Comparison of ENCODE assay signal across 16 cellular contexts in genomic region chr4:58935336-58935735, GRCh38.
DNase-seq lines count a peak whose midpoint lies in the region; ATAC-seq and TF ChIP-seq lines count a peak whose summit lies in the region.
"Had no signal": no experiment of that assay in that cellular context is flagged by ENCODE, and none has a peak within 500 bp of the region (broad histone marks: within the 10 kb centered on the region; RNA-seq: fewer than 3 reads in every experiment).

No MANE protein-coding gene starts in this region.

- H3K4me3 Mint-ChIP-seq in activated naive CD4-positive, alpha-beta T cell treated with anti-CD3 and anti-CD28 coated beads for 36 hours = no peak overlapping the region
- H3K4me3 Mint-ChIP-seq in CD8-positive, alpha-beta memory T cell = no peak overlapping the region
- H3K4me3 Mint-ChIP-seq: B cell; CD8-positive, alpha-beta T cell; GM23338 had no signal

- no peak overlapping the region for H3K4me3 ChIP-seq in RWPE2 (ENCODE audit: severe bottlenecking)
- no peak overlapping the region for H3K4me3 ChIP-seq in CD8-positive, alpha-beta memory T cell (ENCODE audit: low read length)
- H3K4me3 ChIP-seq: BLaER1 treated with 17β-estradiol and CSF1 and Interleukin-3, amounts not matched to agents 10 nM and 100 nM; GM23338 had no signal

- intact Hi-C loops in activated naive CD4-positive, alpha-beta T cell treated with anti-CD3 and anti-CD28 coated beads for 36 hours (cut with micrococcal nuclease) = no loop called here

- peak; percentile 13 for DNase-seq in A172 (ENCODE audit: low spot score)
- DNase-seq in HT1080 (ENCODE audit: low read depth) = peak; percentile 24
- DNase-seq in RWPE2 (ENCODE audit: low spot score) = no peak
- DNase-seq in foreskin keratinocyte = peak; percentile 17 to 54
- DNase-seq in activated naive CD4-positive, alpha-beta T cell treated with anti-CD3 and anti-CD28 coated beads for 36 hours = no peak
- DNase-seq in NCI-H2081 (lab: John Stamatoyannopoulos, UW) = no peak
- no peak for DNase-seq in CD8-positive, alpha-beta memory T cell
- DNase-seq: 8988T; Caco-2; CD8-positive, alpha-beta T cell; GDM1; HCEC 1CT had no signal

- ATAC-seq in RWPE2 (ENCODE audit: low read depth) = peak; percentile 38; the same call in 1 of the 3 replicates
- ATAC-seq in foreskin keratinocyte = peak; percentile 76
- no peak for ATAC-seq in GM18861 (IDR thresholded peaks at IDR 0.05; ENCODE audit: unreplicated experiment)
- ATAC-seq: CD8-positive, alpha-beta T cell; GM23338 had no signal

- no peaks in the 10 kb centered on the region for H3K36me3 Mint-ChIP-seq in activated naive CD4-positive, alpha-beta T cell treated with anti-CD3 and anti-CD28 coated beads for 36 hours (ENCODE audit: low read depth)
- H3K36me3 Mint-ChIP-seq in CD8-positive, alpha-beta memory T cell = no peaks in the 10 kb centered on the region
- H3K36me3 Mint-ChIP-seq: CD8-positive, alpha-beta T cell had no signal

- peaks cover 16% of the 10 kb centered on the region for H3K9me3 Mint-ChIP-seq in activated naive CD4-positive, alpha-beta T cell treated with anti-CD3 and anti-CD28 coated beads for 36 hours
- H3K9me3 Mint-ChIP-seq in CD8-positive, alpha-beta memory T cell = peaks cover 11 to 58% (median 17%) of the 10 kb centered on the region in 5 donors

- TF ChIP-seq CTCF in RWPE2 (IDR thresholded peaks at IDR 0.05; ENCODE audit: poor library complexity, severe bottlenecking) = no peak
- no peak for TF ChIP-seq CTCF in foreskin keratinocyte (conservative IDR thresholded peaks at IDR 0.05)

- H3K27ac Mint-ChIP-seq in activated naive CD4-positive, alpha-beta T cell treated with anti-CD3 and anti-CD28 coated beads for 36 hours = no peak overlapping the region
- no peak overlapping the region for H3K27ac Mint-ChIP-seq in CD8-positive, alpha-beta memory T cell
- H3K27ac Mint-ChIP-seq: B cell; CD8-positive, alpha-beta T cell; GM23338 had no signal

- H3K4me1 Mint-ChIP-seq in activated naive CD4-positive, alpha-beta T cell treated with anti-CD3 and anti-CD28 coated beads for 36 hours (ENCODE audit: low read depth) = no peaks in the 10 kb centered on the region
- H3K4me1 Mint-ChIP-seq in CD8-positive, alpha-beta memory T cell = no peaks in the 10 kb centered on the region
- H3K4me1 Mint-ChIP-seq: B cell had no signal

- CTCF ChIA-PET in activated naive CD4-positive, alpha-beta T cell treated with anti-CD3 and anti-CD28 coated beads for 36 hours (lab: Charles Lee) = no interaction called here
- CTCF ChIA-PET in CD8-positive, alpha-beta memory T cell (lab: Charles Lee) = no interaction called here

- POLR2A ChIA-PET in CD8-positive, alpha-beta memory T cell (lab: Charles Lee) = no interaction called here

- no peaks in the 10 kb centered on the region for H3K27me3 Mint-ChIP-seq in activated naive CD4-positive, alpha-beta T cell treated with anti-CD3 and anti-CD28 coated beads for 36 hours (ENCODE audit: low read depth)
- no peaks in the 10 kb centered on the region for H3K27me3 Mint-ChIP-seq in CD8-positive, alpha-beta memory T cell
- H3K27me3 Mint-ChIP-seq: B cell had no signal

- H3K27ac ChIP-seq in RWPE2 (ENCODE audit: poor library complexity, severe bottlenecking) (no peak overlapping the region), foreskin keratinocyte (no peak overlapping the region)
- H3K27ac ChIP-seq in CD8-positive, alpha-beta memory T cell (ENCODE audit: low read depth, low read length) = no peak overlapping the region
- H3K27ac ChIP-seq: BLaER1 treated with 17β-estradiol and CSF1 and Interleukin-3, amounts not matched to agents 10 nM and 100 nM had no signal

- no peaks in the 10 kb centered on the region for H3K36me3 ChIP-seq in RWPE2 (ENCODE audit: low read depth)
- no peaks in the 10 kb centered on the region for H3K36me3 ChIP-seq in CD8-positive, alpha-beta memory T cell (ENCODE audit: insufficient read depth, low read length)
- H3K36me3 ChIP-seq: BLaER1 treated with 17β-estradiol and CSF1 and Interleukin-3, amounts not matched to agents 10 nM and 100 nM had no signal

- no peaks in the 10 kb centered on the region for H3K9me3 ChIP-seq in RWPE2 (ENCODE audit: severe bottlenecking)
- no peaks in the 10 kb centered on the region for H3K9me3 ChIP-seq in CD8-positive, alpha-beta memory T cell (ENCODE audit: low read length)
- H3K9me3 ChIP-seq: BLaER1 treated with 17β-estradiol and CSF1 and Interleukin-3, amounts not matched to agents 10 nM and 100 nM; Caco-2 had no signal

- H3K4me1 ChIP-seq in RWPE2 (ENCODE audit: insufficient read depth, poor library complexity, severe bottlenecking) (peaks cover 3% of the 10 kb centered on the region), foreskin keratinocyte (no peaks in the 10 kb centered on the region)
- H3K4me1 ChIP-seq in CD8-positive, alpha-beta memory T cell (ENCODE audit: insufficient read depth, low read length) = no peaks in the 10 kb centered on the region
- H3K4me1 ChIP-seq: BLaER1 treated with 17β-estradiol and CSF1 and Interleukin-3, amounts not matched to agents 10 nM and 100 nM; Caco-2 had no signal

- H3K27me3 ChIP-seq in RWPE2 (ENCODE audit: insufficient read depth, poor library complexity, severe bottlenecking) (no peaks in the 10 kb centered on the region), foreskin keratinocyte (no peaks in the 10 kb centered on the region)
- no peaks in the 10 kb centered on the region for H3K27me3 ChIP-seq in CD8-positive, alpha-beta memory T cell (ENCODE audit: insufficient read depth, low read length, poor library complexity, severe bottlenecking)
- H3K27me3 ChIP-seq: BLaER1 treated with 17β-estradiol and CSF1 and Interleukin-3, amounts not matched to agents 10 nM and 100 nM had no signal

Comparison
In these comparisons a context has a peak if more than half of its experiments do, and no peak if none do; other contexts are left out.
1. DNase-seq: peak in A172 (single experiment), HT1080 (single experiment) and foreskin keratinocyte (2 of 2); none in RWPE2 (single experiment), activated naive CD4-positive, alpha-beta T cell treated with anti-CD3 and anti-CD28 coated beads for 36 hours (single experiment), NCI-H2081 (0 of 2) and CD8-positive, alpha-beta memory T cell (0 of 5).